Comparison of ENCODE assay signal across 10 cellular contexts in genomic region chr6:7561153-7561964, GRCh38. TPM values are rescaled to one million over a fixed set of nuclear protein-coding genes. Genes with fewer than 3 reads are reported as not detected.
DNase-seq lines count a peak whose midpoint lies in the region; ATAC-seq and TF ChIP-seq lines count a peak whose summit lies in the region.
"Had no signal": no experiment of that assay in that cellular context is flagged by ENCODE, and none has a peak within 500 bp of the region (broad histone marks: within the 10 kb centered on the region; RNA-seq: fewer than 3 reads in every experiment).

No MANE protein-coding gene starts in this region.

- TF ChIP-seq CTCF in BE2C (IDR thresholded peaks at IDR 0.05; ENCODE audit: low read depth, low read length) (no peak), MCF 10A (IDR thresholded peaks at IDR 0.05; ENCODE audit: unreplicated experiment) (no peak), vagina (IDR thresholded peaks at IDR 0.05) (no peak), endothelial cell (IDR thresholded peaks at IDR 0.05; ENCODE audit: unreplicated experiment) (no peak)

- no TSS peak for BruUV-seq in MCF 10A (replicated peaks; lab: Mats Ljungman, UMichigan)

- H3K36me3 ChIP-seq in BE2C (no peaks in the 10 kb centered on the region), vagina (peaks cover 0 to 46% of the 10 kb centered on the region in 2 donors)

- no peak overlapping the region for H3K27ac ChIP-seq in vagina

- peak; percentile 19 for DNase-seq in BE2C
- peak; percentile 99 for DNase-seq in NCI-H2029 (lab: John Stamatoyannopoulos, UW)
- DNase-seq in MCF 10A (ENCODE audit: unreplicated experiment), result peak; percentile 93
- peak; percentile 75 to 89 for DNase-seq in left colon
- no peak for DNase-seq in vagina (ENCODE audit: extremely low spot score in 2 of 2)
- DNase-seq in G401 (ENCODE audit: low spot score), result no peak
- no peak for DNase-seq in endothelial cell (ENCODE audit: low spot score)
- DNase-seq in KBM-7, result no peak
- DNase-seq: NCI-H2227 treated with DMSO at 0.1 percent for 48 hours had no signal

- H3K27ac Mint-ChIP-seq in MCF 10A (ENCODE audit: low read depth, unreplicated experiment) (peak overlapping the region; percentile 88), endothelial cell (ENCODE audit: unreplicated experiment) (no peak overlapping the region)

- H3K4me1 ChIP-seq in BE2C, result no peaks in the 10 kb centered on the region
- H3K4me1 ChIP-seq in vagina, result no peaks in the 10 kb centered on the region

- H3K27me3 ChIP-seq in BE2C (peaks cover 96% of the 10 kb centered on the region), vagina (no peaks in the 10 kb centered on the region)

- no peak for TF ChIP-seq POLR2A in vagina (IDR thresholded peaks at IDR 0.05)

- H3K4me1 Mint-ChIP-seq in MCF 10A (ENCODE audit: insufficient read depth, unreplicated experiment) (peaks cover 27% of the 10 kb centered on the region), endothelial cell (ENCODE audit: unreplicated experiment) (no peaks in the 10 kb centered on the region)

- peak overlapping the region; percentile 64 for H3K4me3 Mint-ChIP-seq in MCF 10A (ENCODE audit: unreplicated experiment)
- H3K4me3 Mint-ChIP-seq in endothelial cell (ENCODE audit: unreplicated experiment), result no peak overlapping the region

- H3K9me3 Mint-ChIP-seq in MCF 10A (ENCODE audit: unreplicated experiment) (no peaks in the 10 kb centered on the region), endothelial cell (ENCODE audit: unreplicated experiment) (no peaks in the 10 kb centered on the region)

- in situ Hi-C loops in G401 (cut with HindIII; ENCODE audit: low sequenced_read_pairs), result loop anchor here (25.0 kb wide), 1 partner anchor 274 kb away; no protein-coding TSS in a partner anchor
- in situ Hi-C loops in KBM-7 (cut with MboI; ENCODE audit: low pct_unique_long_range_greater_than_20kb, low sequenced_read_pairs), result no loop called here

- H3K4me3 ChIP-seq in BE2C (ENCODE audit: low read depth, low read length) (peak overlapping the region; percentile 37), vagina (no peak overlapping the region)

- POLR2A ChIA-PET in MCF 10A (lab: Yijun Ruan, JAX), result interaction anchor here (0.6 to 29.8 kb wide), 22 partner anchors 8 to 704 kb away, joined by 3 to 872 read pairs (median 5); partner anchors contain the start of gene DSP

- no peaks in the 10 kb centered on the region for H3K9me3 ChIP-seq in BE2C
- H3K9me3 ChIP-seq in vagina, result no peaks in the 10 kb centered on the region

- intact Hi-C loops in MCF 10A (cut with micrococcal nuclease), result loop anchor here (1.0 to 2.0 kb wide), 3 partner anchors 18 to 151 kb away; no protein-coding TSS in a partner anchor
- intact Hi-C loops in left colon (cut with DNase I, micrococcal nuclease), result no loop called here
- intact Hi-C loops in vagina (cut with DNase I), result no loop called here

- peak; percentile 90 for ATAC-seq in left colon

- no peaks in the 10 kb centered on the region for H3K36me3 Mint-ChIP-seq in MCF 10A (ENCODE audit: insufficient read depth, unreplicated experiment)
- H3K36me3 Mint-ChIP-seq in endothelial cell (ENCODE audit: low read depth, unreplicated experiment), result peaks cover 31% of the 10 kb centered on the region

- no peaks in the 10 kb centered on the region for H3K27me3 Mint-ChIP-seq in MCF 10A (ENCODE audit: insufficient read depth, unreplicated experiment)
- peaks cover 2% of the 10 kb centered on the region for H3K27me3 Mint-ChIP-seq in endothelial cell (ENCODE audit: unreplicated experiment)

- CTCF ChIA-PET in MCF 10A (lab: Yijun Ruan, JAX), result interaction anchor here (0.8 to 1.7 kb wide), 4 partner anchors 13 to 284 kb away, joined by 3 to 6 read pairs (median 4); no protein-coding TSS in a partner anchor

RNA-seq across cellular contexts. Expression of gene DSP, which starts 19.9 kb away (rescaled TPM):
- polyA plus RNA-seq in BE2C (2012; ENCODE audit: insufficient read depth, insufficient read length, low read depth), result not detected
- total RNA-seq in MCF 10A (2022), result 163 and 227 TPM in 2 replicates
- total RNA-seq in left colon, result 100 to 1,000 TPM; 213 to 249 TPM
- 802 TPM for total RNA-seq in vagina
- 118 and 161 TPM in 2 replicates for total RNA-seq in G401 (2014; rRNA removed; shearing (Covaris generic))
- total RNA-seq in endothelial cell (ENCODE audit: unreplicated experiment), result 109 TPM
- total RNA-seq: T-helper 2 cell treated with Interferon-gamma antibody and Interleukin-4, amounts not matched to agents 100 ng/mL and 5 ng/mL, for 36 hours had no signal

RNA-seq across cellular contexts. Expression of gene SNRNP48, which starts 28.6 kb away (rescaled TPM):
- polyA plus RNA-seq in BE2C (2012; ENCODE audit: insufficient read depth, insufficient read length, low read depth), result 5.0 TPM
- total RNA-seq in MCF 10A (2022) (10.2 and 11.2 TPM in 2 replicates), left colon (10 to 100 TPM; 11.1 to 11.6 TPM), vagina (9.6 TPM), endothelial cell (ENCODE audit: unreplicated experiment) (13.3 TPM)
- total RNA-seq in G401 (2014; rRNA removed; shearing (Covaris generic)), result 11.4 and 18.4 TPM in 2 replicates

Comparison
In these comparisons a context has a peak if more than half of its experiments do, and no peak if none do; other contexts are left out.
1. DNase-seq: peak in BE2C (single experiment), NCI-H2029 (single experiment), MCF 10A (single experiment) and left colon (2 of 2); none in vagina (0 of 2), G401 (single experiment), endothelial cell (single experiment) and KBM-7 (single experiment).